ENCODE assay signal across 8 cellular contexts in genomic region chr7:44044315-44045225, GRCh38. TPM values are rescaled to one million over a fixed set of nuclear protein-coding genes. Genes with fewer than 3 reads are reported as not detected.
A peak's percentile ranks its signal among the peaks of the same experiment; 100 is the strongest.
DNase-seq lines count a peak whose midpoint lies in the region; ATAC-seq, FAIRE-seq and TF ChIP-seq lines count a peak whose summit lies in the region.

TSS of gene DBNL (plus strand) at chr7:44044702. CDS start at chr7:44044738, 36 bp downstream.

- H3K4me2 ChIP-seq in A549, result peak within 1 kb of the TSS; percentile 99

- WGBS in A549 (ENCODE audit: missing lambda C conversion rate), result under 1% methylated on average over 13 of the region's 74 CpGs
- WGBS in spleen, 5 donors, result 0 to 1% (median 0%) methylated on average over 45 to 74 of the region's 74 CpGs

- peak within 1 kb of the TSS; percentile 87 to 96 for H3K27ac ChIP-seq in A549
- peak within 1 kb of the TSS; percentile 98 to 100 (median 99) for H3K27ac ChIP-seq in spleen

- H3K36me3 ChIP-seq in spleen, result peaks cover 0 to 25% (median 4%) of the 10 kb centered on the region in 6 donors

- peak within 1 kb of the TSS; percentile 83 for H3K4me3 Mint-ChIP-seq in WTC11

- POLR2A ChIA-PET in A549 (lab: Yijun Ruan, JAX), result interaction anchor here (0.6 to 2.3 kb wide), 9 partner anchors 9 to 1067 kb away, joined by 3 to 12 read pairs (median 4); partner anchors contain the start of genes PGAM2, POLD2, TBRG4 and UBE2D4
- POLR2A ChIA-PET in WTC11 (lab: Charles Lee), result interaction anchor here (0.7 kb wide), 1 partner anchor 21 kb away, joined by 3 read pairs; the partner anchor contains the start of gene PGAM2

- TF ChIP-seq EP300 in A549 (IDR thresholded peaks at IDR 0.05), result no peak

- H3K27me3 ChIP-seq in spleen (replicated peaks in 1 of 7), result no peaks in the 10 kb centered on the region

- H3K4me3 ChIP-seq in A549, result peak within 1 kb of the TSS; percentile 89
- H3K4me3 ChIP-seq in cardiac fibroblast (replicated peaks in 1 of 2; ENCODE audit: low read depth in 2 of 2, low read length in 2 of 2), result peak within 1 kb of the TSS; percentile 90 to 93
- H3K4me3 ChIP-seq in spleen, result peak within 1 kb of the TSS; percentile 89 to 99 (median 94)

- H3K4me1 Mint-ChIP-seq in WTC11, result peaks cover 13% of the 10 kb centered on the region

- H3K4me1 ChIP-seq in A549 (peaks cover 5% of the 10 kb centered on the region; the same call in 1 of the 3 replicates), spleen (peaks cover 37 to 76% (median 63%) of the 10 kb centered on the region in 6 donors)

- TF ChIP-seq CTCF in A549 (IDR thresholded peaks at IDR 0.05), result no peak
- TF ChIP-seq CTCF in WTC11 (IDR thresholded peaks at IDR 0.05), result no peak
- TF ChIP-seq CTCF in cardiac fibroblast (IDR thresholded peaks at IDR 0.05; ENCODE audit: low read depth, low read length), result no peak
- TF ChIP-seq CTCF in spleen (IDR thresholded peaks at IDR 0.05 in 8 of 11, conservative IDR thresholded peaks at IDR 0.05 in 3 of 11), result peak in 2 of 11 experiments; percentile 4 to 26

- H3K9me3 ChIP-seq in A549 (no peaks in the 10 kb centered on the region), spleen (no peaks in the 10 kb centered on the region)

- ATAC-seq in A549 (peak; percentile 91 to 97), HG03064 (IDR thresholded peaks at IDR 0.05; ENCODE audit: low read depth, unreplicated experiment) (peak; percentile 51), WTC11 (peak; percentile 75)

- DNase-seq in A549 (ENCODE audit: low read depth in 1 of 2, low spot score in 1 of 2), result peak; percentile 89 to 95
- DNase-seq in NCI-H2196 (lab: John Stamatoyannopoulos, UW; ENCODE audit: unreplicated experiment), result peak; percentile 93
- DNase-seq in WTC11 (ENCODE audit: low spot score), result peak; percentile 96
- peak; percentile 82 to 85 for DNase-seq in cardiac fibroblast (ENCODE audit: low read depth in 2 of 2)
- DNase-seq in inferior parietal cortex (ENCODE audit: extremely low spot score), result peak; percentile 95
- DNase-seq in spleen, result peak; percentile 100

- FAIRE-seq in A549 (lab: Jason Lieb, UNC), result no peak

- peak within 1 kb of the TSS; percentile 84 for H3K27ac Mint-ChIP-seq in WTC11

- peaks cover 20% of the 10 kb centered on the region for H3K27me3 Mint-ChIP-seq in WTC11 (ENCODE audit: low read depth)

- TF ChIP-seq POLR2A in A549 (IDR thresholded peaks at IDR 0.05; ENCODE audit: low read length), result peak; percentile 97
- peak; percentile 97 for TF ChIP-seq POLR2A in GM18526 (IDR thresholded peaks at IDR 0.05; ENCODE audit: extremely low read depth, insufficient read length)
- peak; percentile 58 to 74 (median 58) for TF ChIP-seq POLR2A in spleen (IDR thresholded peaks at IDR 0.05)

- H3K36me3 Mint-ChIP-seq in WTC11, result peaks cover 7% of the 10 kb centered on the region; the same call in 1 of the 2 replicates

- no peak for TF ChIP-seq RAD21 in A549 (conservative IDR thresholded peaks at IDR 0.05 in 1 of 2, IDR thresholded peaks at IDR 0.05 in 1 of 2)

- CTCF ChIA-PET in A549 (lab: Yijun Ruan, JAX), result interaction anchor here (1.7 kb wide), 1 partner anchor 10 kb away, joined by 5 read pairs; no protein-coding TSS in a partner anchor
- CTCF ChIA-PET in WTC11 (lab: Charles Lee), result interaction anchor here (0.8 to 1.9 kb wide), 7 partner anchors 19 to 490 kb away, joined by 3 to 9 read pairs (median 5); partner anchors contain the start of genes POLD2 and YKT6

- peaks cover 5% of the 10 kb centered on the region; the same call in 1 of the 2 replicates for H3K9me3 Mint-ChIP-seq in WTC11

- intact Hi-C loops in spleen (cut with DNase I; ENCODE audit: low total_unique reads), result no loop called here

TF ChIP-seq in A549, 52 proteins besides CTCF, POLR2A, EP300 and RAD21 (continues in another document):
- TF ChIP-seq ATOH8 (CRISPR knock-in tag; IDR thresholded peaks at IDR 0.05; ENCODE audit: low read depth) (0 out of 2 replicates have a peak, but pooled peaks have one; percentile 27), BCL3 (IDR thresholded peaks at IDR 0.05) (peak; percentile 92), PHF8 (IDR thresholded peaks at IDR 0.05; ENCODE audit: borderline replicate concordance, low read depth) (peak; percentile 38; the same call in 1 of the 2 replicates), TFCP2L1 (CRISPR knock-in tag; IDR thresholded peaks at IDR 0.05) (0 out of 2 replicates have a peak, but pooled peaks have one; percentile 38), JUN (IDR thresholded peaks at IDR 0.05) (peak; percentile 77 to 91; a peak in 3 of 5 replicates)
- TF ChIP-seq, protein P1, sequence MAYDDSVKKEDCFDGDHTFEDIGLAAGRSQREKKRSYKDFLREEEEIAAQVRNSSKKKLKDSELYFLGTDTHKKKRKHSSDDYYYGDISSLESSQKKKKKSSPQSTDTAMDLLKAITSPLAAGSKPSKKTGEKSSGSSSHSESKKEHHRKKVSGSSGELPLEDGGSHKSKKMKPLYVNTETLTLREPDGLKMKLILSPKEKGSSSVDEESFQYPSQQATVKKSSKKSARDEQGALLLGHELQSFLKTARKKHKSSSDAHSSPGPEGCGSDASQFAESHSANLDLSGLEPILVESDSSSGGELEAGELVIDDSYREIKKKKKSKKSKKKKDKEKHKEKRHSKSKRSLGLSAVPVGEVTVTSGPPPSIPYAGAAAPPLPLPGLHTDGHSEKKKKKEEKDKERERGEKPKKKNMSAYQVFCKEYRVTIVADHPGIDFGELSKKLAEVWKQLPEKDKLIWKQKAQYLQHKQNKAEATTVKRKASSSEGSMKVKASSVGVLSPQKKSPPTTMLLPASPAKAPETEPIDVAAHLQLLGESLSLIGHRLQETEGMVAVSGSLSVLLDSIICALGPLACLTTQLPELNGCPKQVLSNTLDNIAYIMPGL (CRISPR knock-in tag; IDR thresholded peaks at IDR 0.05; ENCODE audit: borderline replicate concordance), result no peak

TF ChIP-seq in WTC11, 78 proteins besides CTCF, POLR2A, EP300 and RAD21 (continues in another document):
- TF ChIP-seq JUN (CRISPR knock-in tag; IDR thresholded peaks at IDR 0.05) (no peak), ZNF317 (CRISPR knock-in tag; IDR thresholded peaks at IDR 0.05; ENCODE audit: borderline replicate concordance, low read depth) (no peak), TEAD1 (CRISPR knock-in tag; IDR thresholded peaks at IDR 0.05) (no peak), RELA (CRISPR knock-in tag; IDR thresholded peaks at IDR 0.05; ENCODE audit: borderline replicate concordance) (0 out of 2 replicates have a peak, but pooled peaks have one; percentile 49), NFE2L1 (CRISPR knock-in tag; IDR thresholded peaks at IDR 0.05) (0 out of 2 replicates have a peak, but pooled peaks have one; percentile 44), OVOL2 (CRISPR knock-in tag; IDR thresholded peaks at IDR 0.05; ENCODE audit: borderline replicate concordance) (no peak), HMGA2 (CRISPR knock-in tag; IDR thresholded peaks at IDR 0.05) (no peak), ESRRA (CRISPR knock-in tag; IDR thresholded peaks at IDR 0.05; ENCODE audit: borderline replicate concordance) (no peak; the same call in 1 of the 2 replicates), NFATC4 (CRISPR knock-in tag; IDR thresholded peaks at IDR 0.05) (no peak), ZNF671 (CRISPR knock-in tag; IDR thresholded peaks at IDR 0.05) (no peak), SMAD4 (CRISPR knock-in tag; IDR thresholded peaks at IDR 0.05) (no peak; the same call in 1 of the 2 replicates), SMAD3 (CRISPR knock-in tag; IDR thresholded peaks at IDR 0.05; ENCODE audit: borderline replicate concordance) (no peak)
- TF ChIP-seq, protein P2, sequence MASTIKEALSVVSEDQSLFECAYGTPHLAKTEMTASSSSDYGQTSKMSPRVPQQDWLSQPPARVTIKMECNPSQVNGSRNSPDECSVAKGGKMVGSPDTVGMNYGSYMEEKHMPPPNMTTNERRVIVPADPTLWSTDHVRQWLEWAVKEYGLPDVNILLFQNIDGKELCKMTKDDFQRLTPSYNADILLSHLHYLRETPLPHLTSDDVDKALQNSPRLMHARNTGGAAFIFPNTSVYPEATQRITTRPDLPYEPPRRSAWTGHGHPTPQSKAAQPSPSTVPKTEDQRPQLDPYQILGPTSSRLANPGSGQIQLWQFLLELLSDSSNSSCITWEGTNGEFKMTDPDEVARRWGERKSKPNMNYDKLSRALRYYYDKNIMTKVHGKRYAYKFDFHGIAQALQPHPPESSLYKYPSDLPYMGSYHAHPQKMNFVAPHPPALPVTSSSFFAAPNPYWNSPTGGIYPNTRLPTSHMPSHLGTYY (CRISPR knock-in tag; IDR thresholded peaks at IDR 0.05), result no peak
- TF ChIP-seq, protein P3, sequence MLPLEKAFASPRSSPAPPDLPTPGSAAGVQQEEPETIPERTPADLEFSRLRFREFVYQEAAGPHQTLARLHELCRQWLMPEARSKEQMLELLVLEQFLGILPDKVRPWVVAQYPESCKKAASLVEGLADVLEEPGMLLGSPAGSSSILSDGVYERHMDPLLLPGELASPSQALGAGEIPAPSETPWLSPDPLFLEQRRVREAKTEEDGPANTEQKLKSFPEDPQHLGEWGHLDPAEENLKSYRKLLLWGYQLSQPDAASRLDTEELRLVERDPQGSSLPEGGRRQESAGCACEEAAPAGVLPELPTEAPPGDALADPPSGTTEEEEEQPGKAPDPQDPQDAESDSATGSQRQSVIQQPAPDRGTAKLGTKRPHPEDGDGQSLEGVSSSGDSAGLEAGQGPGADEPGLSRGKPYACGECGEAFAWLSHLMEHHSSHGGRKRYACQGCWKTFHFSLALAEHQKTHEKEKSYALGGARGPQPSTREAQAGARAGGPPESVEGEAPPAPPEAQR (CRISPR knock-in tag; IDR thresholded peaks at IDR 0.05), result no peak

RNA-seq across cellular contexts. Expression of gene DBNL, which starts in this region (rescaled TPM):
- polyA plus RNA-seq in A549 (2011; rRNA removed), result 41.8 and 41.9 TPM in 2 replicates
- 80.7 and 99.5 TPM in 2 replicates for polyA plus RNA-seq in A549 (2012; cell fraction: cytosol; rRNA removed)
- polyA plus RNA-seq in A549 (2012; cell fraction: nucleus; rRNA removed), result 97.5 and 115 TPM in 2 replicates
- polyA plus RNA-seq in A549 (2017; fragmentation: RNase III; extraction: RNeasy Plus Mini Kit Qiagen cat#74134 plus additional on column Dnase treatment), result 85.0 to 95.9 TPM (median 95.0 TPM) in 3 replicates
- polyA minus RNA-seq in A549 (2011; rRNA and poly(A)+ RNA removed), result 52.4 and 62.9 TPM in 2 replicates
- total RNA-seq in WTC11 (2021), result 34.3 to 36.8 TPM (median 36.1 TPM) in 3 replicates
- 100 to 1,000 TPM; 169 to 257 (median 210) TPM for total RNA-seq in spleen
- 100 to 1,000 TPM; 118 to 205 (median 134) TPM for polyA plus RNA-seq in spleen

Comparison
In these comparisons a context has a peak if more than half of its experiments do, and no peak if none do; other contexts are left out.
1. Peak in every context shown above with its lines: DNase-seq, ATAC-seq, H3K4me3 ChIP-seq and H3K27ac ChIP-seq.